Comparison of ENCODE assay signal across 1 cellular context in genomic region chr20:53829086-53829703, GRCh38.
TF ChIP-seq lines count a peak whose summit lies in the region.

No MANE protein-coding gene starts in this region.

TF ChIP-seq in K562, 482 proteins besides CTCF, POLR2A, EP300 and RAD21 (continued from another document and continues in another):
- TF ChIP-seq ATF3 (IDR thresholded peaks at IDR 0.05) = peak; percentile 77; the same call in 1 of the 2 replicates
- no peak for TF ChIP-seq ATF3 (CRISPR knock-in tag; conservative IDR thresholded peaks at IDR 0.05)
- TF ChIP-seq STAT5B (CRISPR knock-in tag; IDR thresholded peaks at IDR 0.05) = no peak
- 0 out of 4 replicates have a peak, but pooled peaks of 1 of the 2 experiments have one; percentile 25 for TF ChIP-seq TBL1XR1 (IDR thresholded peaks at IDR 0.05; ENCODE audit: low read length in 2 of 2)
- no peak for TF ChIP-seq ADNP (tag; IDR thresholded peaks at IDR 0.05)
- TF ChIP-seq HDGF (IDR thresholded peaks at IDR 0.05) = peak; percentile 11; the same call in 1 of the 2 replicates
- TF ChIP-seq KAT2B (IDR thresholded peaks at IDR 0.05; ENCODE audit: low read depth, low read length) = no peak
- no peak for TF ChIP-seq JUN (IDR thresholded peaks at IDR 0.05; ENCODE audit: borderline replicate concordance, low read depth, low read length)
- TF ChIP-seq JUN (CRISPR knock-in tag; IDR thresholded peaks at IDR 0.05; ENCODE audit: borderline replicate concordance) = no peak
- TF ChIP-seq RBM22 (IDR thresholded peaks at IDR 0.05; ENCODE audit: low read depth, low read length, poor library complexity, severe bottlenecking) = no peak
- peak; percentile 62 for TF ChIP-seq ELF1 (tag; IDR thresholded peaks at IDR 0.05)
- no peak for TF ChIP-seq NONO (IDR thresholded peaks at IDR 0.05; ENCODE audit: low read depth in 2 of 2, low read length in 1 of 2)
- TF ChIP-seq ZC3H11A (IDR thresholded peaks at IDR 0.05; ENCODE audit: low read depth, low read length) = no peak
- TF ChIP-seq NKRF (IDR thresholded peaks at IDR 0.05; ENCODE audit: borderline replicate concordance) = no peak
- TF ChIP-seq STAG1 (CRISPR knock-in tag; IDR thresholded peaks at IDR 0.05; ENCODE audit: borderline replicate concordance) = no peak
- no peak for TF ChIP-seq FOXP1 (CRISPR knock-in tag; IDR thresholded peaks at IDR 0.05)
- TF ChIP-seq RFX7 (CRISPR knock-in tag; IDR thresholded peaks at IDR 0.05) = no peak
- TF ChIP-seq ZNF175 (CRISPR knock-in tag; IDR thresholded peaks at IDR 0.05; ENCODE audit: low read depth) = no peak
- TF ChIP-seq MECOM (CRISPR knock-in tag; IDR thresholded peaks at IDR 0.05) = no peak
- no peak for TF ChIP-seq ZBTB26 (CRISPR knock-in tag; IDR thresholded peaks at IDR 0.05)
- no peak; a peak in 2 of 4 replicates for TF ChIP-seq BCLAF1 (IDR thresholded peaks at IDR 0.05; ENCODE audit: borderline replicate concordance in 1 of 2, control insufficient read depth in 1 of 2, low read depth in 2 of 2, low read length in 1 of 2)
- no peak for TF ChIP-seq ZKSCAN3 (CRISPR knock-in tag; IDR thresholded peaks at IDR 0.05)
- no peak for TF ChIP-seq HOXB6 (CRISPR knock-in tag; IDR thresholded peaks at IDR 0.05; ENCODE audit: borderline replicate concordance)
- no peak for TF ChIP-seq E2F1 (CRISPR knock-in tag; IDR thresholded peaks at IDR 0.05)
- TF ChIP-seq DDX20 (tag; IDR thresholded peaks at IDR 0.05; ENCODE audit: low read depth) = no peak
- peak; percentile 72 for TF ChIP-seq JUND (IDR thresholded peaks at IDR 0.05; ENCODE audit: borderline replicate concordance, low read depth, low read length)
- TF ChIP-seq JUND (tag; IDR thresholded peaks at IDR 0.05; ENCODE audit: borderline replicate concordance, low read depth, low read length) = peak; percentile 32; the same call in 1 of the 3 replicates
- no peak for TF ChIP-seq SMARCE1 (IDR thresholded peaks at IDR 0.05)
- TF ChIP-seq TAF15 (IDR thresholded peaks at IDR 0.05; ENCODE audit: low read depth, low read length) = no peak
- TF ChIP-seq PHF8 (IDR thresholded peaks at IDR 0.05; ENCODE audit: borderline replicate concordance, low read length) = 0 out of 2 replicates have a peak, but pooled peaks have one; percentile 15
- TF ChIP-seq ZFP30 (CRISPR knock-in tag; IDR thresholded peaks at IDR 0.05; ENCODE audit: borderline replicate concordance) = no peak
- TF ChIP-seq CBFA2T2 (conservative IDR thresholded peaks at IDR 0.05) = no peak
- no peak for TF ChIP-seq STAT6 (CRISPR knock-in tag; IDR thresholded peaks at IDR 0.05)
- TF ChIP-seq C11orf30 (IDR thresholded peaks at IDR 0.05; ENCODE audit: low read depth) = peak; percentile 7; the same call in 1 of the 2 replicates
- TF ChIP-seq BDP1 (IDR thresholded peaks at IDR 0.05; ENCODE audit: insufficient read depth, insufficient read length) = no peak
- no peak for TF ChIP-seq PCBP1 (IDR thresholded peaks at IDR 0.05; ENCODE audit: low read depth, low read length, poor library complexity, severe bottlenecking)
- no peak for TF ChIP-seq HIVEP1 (CRISPR knock-in tag; IDR thresholded peaks at IDR 0.05)
- no peak for TF ChIP-seq SMAD1 (IDR thresholded peaks at IDR 0.05; ENCODE audit: low read depth, low read length, partially characterized antibody)
- no peak for TF ChIP-seq CUX1 (CRISPR knock-in tag; IDR thresholded peaks at IDR 0.05)
- no peak for TF ChIP-seq ZNF707 (CRISPR knock-in tag; conservative IDR thresholded peaks at IDR 0.05)
- no peak for TF ChIP-seq DIDO1 (tag; IDR thresholded peaks at IDR 0.05; ENCODE audit: low read depth)
